1 cellular context compared by ENCODE assay signal in the genomic region with DNA sequence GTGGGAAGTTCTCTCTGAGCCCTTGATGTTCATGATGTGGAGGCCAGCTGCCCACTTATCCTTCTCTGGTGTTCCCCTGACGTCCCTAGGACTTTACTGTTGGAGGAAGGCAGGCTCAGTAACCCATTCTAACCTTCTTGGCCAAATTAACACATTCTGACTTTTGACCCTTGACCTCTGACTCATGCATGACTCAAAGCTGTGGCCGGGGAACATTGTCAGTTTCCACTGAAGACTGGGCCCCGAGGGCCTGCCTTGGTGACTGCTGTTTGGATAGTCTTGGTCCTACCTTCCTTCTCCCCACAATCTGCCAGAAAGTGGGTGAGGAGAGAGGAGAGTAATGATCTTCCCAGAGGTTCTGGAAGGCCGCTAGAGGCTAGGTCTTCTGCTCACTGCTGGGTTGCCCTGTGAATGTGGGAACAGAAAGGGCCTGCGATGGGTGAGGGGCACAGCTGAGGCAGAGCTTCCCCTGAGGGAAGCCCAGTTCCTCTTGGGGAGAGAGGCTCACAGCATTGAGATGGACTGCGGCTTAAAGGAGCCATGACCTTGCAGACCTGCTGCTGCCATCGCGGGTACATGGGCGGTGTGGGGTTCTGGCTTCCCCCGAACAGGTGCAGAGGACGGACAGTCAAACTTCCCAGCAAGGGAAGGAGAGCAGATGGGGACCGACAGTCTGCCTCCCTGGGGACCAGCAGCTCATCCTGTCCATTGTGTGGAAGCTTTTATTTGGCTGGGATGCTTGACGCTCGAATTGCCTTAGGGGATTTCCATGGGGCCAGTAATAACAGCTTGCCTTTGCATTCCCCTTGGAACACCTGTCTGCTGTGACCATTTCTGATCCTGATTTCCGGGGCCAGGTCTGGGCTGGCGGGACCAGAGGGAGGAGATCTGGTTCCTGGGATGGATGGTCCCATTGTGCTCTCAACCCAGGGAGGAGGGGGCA.
A peak's percentile ranks its signal among the peaks of the same experiment; 100 is the strongest.
TF ChIP-seq lines count a peak whose summit lies in the region.

No MANE protein-coding gene starts in this region.

TF ChIP-seq in K562, 482 proteins besides CTCF, POLR2A, EP300 and RAD21 (continued from another document and continues in another):
- TF ChIP-seq, protein P1, sequence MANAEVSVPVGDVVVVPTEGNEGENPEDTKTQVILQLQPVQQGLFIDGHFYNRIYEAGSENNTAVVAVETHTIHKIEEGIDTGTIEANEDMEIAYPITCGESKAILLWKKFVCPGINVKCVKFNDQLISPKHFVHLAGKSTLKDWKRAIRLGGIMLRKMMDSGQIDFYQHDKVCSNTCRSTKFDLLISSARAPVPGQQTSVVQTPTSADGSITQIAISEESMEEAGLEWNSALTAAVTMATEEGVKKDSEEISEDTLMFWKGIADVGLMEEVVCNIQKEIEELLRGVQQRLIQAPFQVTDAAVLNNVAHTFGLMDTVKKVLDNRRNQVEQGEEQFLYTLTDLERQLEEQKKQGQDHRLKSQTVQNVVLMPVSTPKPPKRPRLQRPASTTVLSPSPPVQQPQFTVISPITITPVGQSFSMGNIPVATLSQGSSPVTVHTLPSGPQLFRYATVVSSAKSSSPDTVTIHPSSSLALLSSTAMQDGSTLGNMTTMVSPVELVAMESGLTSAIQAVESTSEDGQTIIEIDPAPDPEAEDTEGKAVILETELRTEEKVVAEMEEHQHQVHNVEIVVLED (CRISPR knock-in tag; IDR thresholded peaks at IDR 0.05), result no peak
- peak; percentile 55 for TF ChIP-seq NEUROD1 (IDR thresholded peaks at IDR 0.05; ENCODE audit: borderline replicate concordance, low read depth, low read length, partially characterized antibody)
- TF ChIP-seq BCOR (IDR thresholded peaks at IDR 0.05), result no peak
- no peak for TF ChIP-seq XRCC3 (IDR thresholded peaks at IDR 0.05)
- TF ChIP-seq HIVEP1 (CRISPR knock-in tag; IDR thresholded peaks at IDR 0.05), result no peak
- 0 out of 2 replicates have a peak, but pooled peaks have one; percentile 17 for TF ChIP-seq RBFOX2 (IDR thresholded peaks at IDR 0.05; ENCODE audit: low read depth, low read length)
- no peak for TF ChIP-seq PURB (CRISPR knock-in tag; IDR thresholded peaks at IDR 0.05; ENCODE audit: low read depth)
- TF ChIP-seq RBM15 (IDR thresholded peaks at IDR 0.05; ENCODE audit: insufficient read depth, low read length), result no peak
- TF ChIP-seq GATAD2B (IDR thresholded peaks at IDR 0.05; ENCODE audit: borderline replicate concordance), result no peak
- TF ChIP-seq MTF1 (CRISPR knock-in tag; IDR thresholded peaks at IDR 0.05; ENCODE audit: borderline replicate concordance), result no peak
- TF ChIP-seq EZH2 (IDR thresholded peaks at IDR 0.05; ENCODE audit: borderline replicate concordance, low read depth, low read length), result no peak
- no peak for TF ChIP-seq BRD4 (IDR thresholded peaks at IDR 0.05)
- no peak for TF ChIP-seq ZNF165 (CRISPR knock-in tag; IDR thresholded peaks at IDR 0.05; ENCODE audit: borderline replicate concordance)
- TF ChIP-seq CHD1 (IDR thresholded peaks at IDR 0.05; ENCODE audit: low read length), result no peak
- no peak for TF ChIP-seq EP400 (IDR thresholded peaks at IDR 0.05)
- 0 out of 2 replicates have a peak, but pooled peaks have one; percentile 16 for TF ChIP-seq ZBTB33 (CRISPR knock-in tag; IDR thresholded peaks at IDR 0.05)
- TF ChIP-seq, protein P2, sequence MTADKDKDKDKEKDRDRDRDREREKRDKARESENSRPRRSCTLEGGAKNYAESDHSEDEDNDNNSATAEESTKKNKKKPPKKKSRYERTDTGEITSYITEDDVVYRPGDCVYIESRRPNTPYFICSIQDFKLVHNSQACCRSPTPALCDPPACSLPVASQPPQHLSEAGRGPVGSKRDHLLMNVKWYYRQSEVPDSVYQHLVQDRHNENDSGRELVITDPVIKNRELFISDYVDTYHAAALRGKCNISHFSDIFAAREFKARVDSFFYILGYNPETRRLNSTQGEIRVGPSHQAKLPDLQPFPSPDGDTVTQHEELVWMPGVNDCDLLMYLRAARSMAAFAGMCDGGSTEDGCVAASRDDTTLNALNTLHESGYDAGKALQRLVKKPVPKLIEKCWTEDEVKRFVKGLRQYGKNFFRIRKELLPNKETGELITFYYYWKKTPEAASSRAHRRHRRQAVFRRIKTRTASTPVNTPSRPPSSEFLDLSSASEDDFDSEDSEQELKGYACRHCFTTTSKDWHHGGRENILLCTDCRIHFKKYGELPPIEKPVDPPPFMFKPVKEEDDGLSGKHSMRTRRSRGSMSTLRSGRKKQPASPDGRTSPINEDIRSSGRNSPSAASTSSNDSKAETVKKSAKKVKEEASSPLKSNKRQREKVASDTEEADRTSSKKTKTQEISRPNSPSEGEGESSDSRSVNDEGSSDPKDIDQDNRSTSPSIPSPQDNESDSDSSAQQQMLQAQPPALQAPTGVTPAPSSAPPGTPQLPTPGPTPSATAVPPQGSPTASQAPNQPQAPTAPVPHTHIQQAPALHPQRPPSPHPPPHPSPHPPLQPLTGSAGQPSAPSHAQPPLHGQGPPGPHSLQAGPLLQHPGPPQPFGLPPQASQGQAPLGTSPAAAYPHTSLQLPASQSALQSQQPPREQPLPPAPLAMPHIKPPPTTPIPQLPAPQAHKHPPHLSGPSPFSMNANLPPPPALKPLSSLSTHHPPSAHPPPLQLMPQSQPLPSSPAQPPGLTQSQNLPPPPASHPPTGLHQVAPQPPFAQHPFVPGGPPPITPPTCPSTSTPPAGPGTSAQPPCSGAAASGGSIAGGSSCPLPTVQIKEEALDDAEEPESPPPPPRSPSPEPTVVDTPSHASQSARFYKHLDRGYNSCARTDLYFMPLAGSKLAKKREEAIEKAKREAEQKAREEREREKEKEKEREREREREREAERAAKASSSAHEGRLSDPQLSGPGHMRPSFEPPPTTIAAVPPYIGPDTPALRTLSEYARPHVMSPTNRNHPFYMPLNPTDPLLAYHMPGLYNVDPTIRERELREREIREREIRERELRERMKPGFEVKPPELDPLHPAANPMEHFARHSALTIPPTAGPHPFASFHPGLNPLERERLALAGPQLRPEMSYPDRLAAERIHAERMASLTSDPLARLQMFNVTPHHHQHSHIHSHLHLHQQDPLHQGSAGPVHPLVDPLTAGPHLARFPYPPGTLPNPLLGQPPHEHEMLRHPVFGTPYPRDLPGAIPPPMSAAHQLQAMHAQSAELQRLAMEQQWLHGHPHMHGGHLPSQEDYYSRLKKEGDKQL (CRISPR knock-in tag; IDR thresholded peaks at IDR 0.05; ENCODE audit: borderline replicate concordance), result no peak
- no peak for TF ChIP-seq ZBTB7A (IDR thresholded peaks at IDR 0.05; ENCODE audit: borderline replicate concordance, control insufficient read depth, low read depth, low read length)
- no peak for TF ChIP-seq ZNF174 (CRISPR knock-in tag; IDR thresholded peaks at IDR 0.05)
- TF ChIP-seq ZNF277 (CRISPR knock-in tag; IDR thresholded peaks at IDR 0.05; ENCODE audit: borderline replicate concordance), result no peak
- TF ChIP-seq FOXM1 (IDR thresholded peaks at IDR 0.05; ENCODE audit: low read depth), result no peak
- TF ChIP-seq FOXM1 (CRISPR knock-in tag; IDR thresholded peaks at IDR 0.05; ENCODE audit: low read depth), result no peak
- TF ChIP-seq POLR2AphosphoS2 (IDR thresholded peaks at IDR 0.05; ENCODE audit: low read length), result no peak
- TF ChIP-seq ZFP91 (CRISPR knock-in tag; IDR thresholded peaks at IDR 0.05), result 0 out of 2 replicates have a peak, but pooled peaks have one; percentile 39
- no peak for TF ChIP-seq E2F3 (CRISPR knock-in tag; IDR thresholded peaks at IDR 0.05)
- TF ChIP-seq ZFX (CRISPR knock-in tag; IDR thresholded peaks at IDR 0.05), result peak; percentile 28
- TF ChIP-seq CBFA2T3 (IDR thresholded peaks at IDR 0.05), result peak; percentile 29
- no peak for TF ChIP-seq SP2 (IDR thresholded peaks at IDR 0.05; ENCODE audit: extremely low read depth, low read depth, low read length, poor library complexity, severe bottlenecking)
- no peak for TF ChIP-seq KAT7 (CRISPR knock-in tag; IDR thresholded peaks at IDR 0.05; ENCODE audit: borderline replicate concordance)
- no peak for TF ChIP-seq PPARD (CRISPR knock-in tag; IDR thresholded peaks at IDR 0.05)
- no peak for TF ChIP-seq ZNF217 (CRISPR knock-in tag; IDR thresholded peaks at IDR 0.05)
- no peak for TF ChIP-seq EWSR1 (IDR thresholded peaks at IDR 0.05; ENCODE audit: borderline replicate concordance, low read depth, partially characterized antibody)
- TF ChIP-seq MED1 (CRISPR knock-in tag; IDR thresholded peaks at IDR 0.05; ENCODE audit: borderline replicate concordance), result no peak
- peak; percentile 85 for TF ChIP-seq SMARCB1 (IDR thresholded peaks at IDR 0.05; ENCODE audit: insufficient read length, low read depth)
- no peak for TF ChIP-seq ZNF57 (CRISPR knock-in tag; IDR thresholded peaks at IDR 0.05)
- TF ChIP-seq ZNF41 (CRISPR knock-in tag; conservative IDR thresholded peaks at IDR 0.05), result no peak; the same call in 1 of the 2 replicates
- TF ChIP-seq, protein P3, sequence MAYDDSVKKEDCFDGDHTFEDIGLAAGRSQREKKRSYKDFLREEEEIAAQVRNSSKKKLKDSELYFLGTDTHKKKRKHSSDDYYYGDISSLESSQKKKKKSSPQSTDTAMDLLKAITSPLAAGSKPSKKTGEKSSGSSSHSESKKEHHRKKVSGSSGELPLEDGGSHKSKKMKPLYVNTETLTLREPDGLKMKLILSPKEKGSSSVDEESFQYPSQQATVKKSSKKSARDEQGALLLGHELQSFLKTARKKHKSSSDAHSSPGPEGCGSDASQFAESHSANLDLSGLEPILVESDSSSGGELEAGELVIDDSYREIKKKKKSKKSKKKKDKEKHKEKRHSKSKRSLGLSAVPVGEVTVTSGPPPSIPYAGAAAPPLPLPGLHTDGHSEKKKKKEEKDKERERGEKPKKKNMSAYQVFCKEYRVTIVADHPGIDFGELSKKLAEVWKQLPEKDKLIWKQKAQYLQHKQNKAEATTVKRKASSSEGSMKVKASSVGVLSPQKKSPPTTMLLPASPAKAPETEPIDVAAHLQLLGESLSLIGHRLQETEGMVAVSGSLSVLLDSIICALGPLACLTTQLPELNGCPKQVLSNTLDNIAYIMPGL (CRISPR knock-in tag; IDR thresholded peaks at IDR 0.05), result no peak
- peak in 1 of 2 experiments; percentile 24 for TF ChIP-seq E2F6 (IDR thresholded peaks at IDR 0.05; ENCODE audit: borderline replicate concordance in 1 of 2, extremely low read depth in 1 of 2, insufficient read depth in 1 of 2, insufficient read length in 1 of 2, low read depth in 1 of 2, low read length in 1 of 2, poor library complexity in 1 of 2, severe bottlenecking in 1 of 2)
- TF ChIP-seq, protein P4, sequence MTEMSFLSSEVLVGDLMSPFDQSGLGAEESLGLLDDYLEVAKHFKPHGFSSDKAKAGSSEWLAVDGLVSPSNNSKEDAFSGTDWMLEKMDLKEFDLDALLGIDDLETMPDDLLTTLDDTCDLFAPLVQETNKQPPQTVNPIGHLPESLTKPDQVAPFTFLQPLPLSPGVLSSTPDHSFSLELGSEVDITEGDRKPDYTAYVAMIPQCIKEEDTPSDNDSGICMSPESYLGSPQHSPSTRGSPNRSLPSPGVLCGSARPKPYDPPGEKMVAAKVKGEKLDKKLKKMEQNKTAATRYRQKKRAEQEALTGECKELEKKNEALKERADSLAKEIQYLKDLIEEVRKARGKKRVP (CRISPR knock-in tag; IDR thresholded peaks at IDR 0.05), result no peak
- no peak for TF ChIP-seq ZBTB8A (IDR thresholded peaks at IDR 0.05; ENCODE audit: partially characterized antibody)
